ENCODE assay signal across 28 cellular contexts in genomic region chr2:200107818-200108217, GRCh38.
"Had no signal": no experiment of that assay in that cellular context is flagged by ENCODE, and none has a peak within 500 bp of the region (broad histone marks: within the 10 kb centered on the region; RNA-seq: fewer than 3 reads in every experiment).

No MANE protein-coding gene starts in this region.

- H3K9me3 ChIP-seq: stomach, suprapubic skin, testis, thoracic aorta, thyroid gland, tibial artery, tibial nerve, transverse colon, upper lobe of left lung, upper lobe of right lung, uterus, vagina had no signal

- H3K36me3 Mint-ChIP-seq: stimulated activated effector memory CD8-positive, alpha-beta T cell treated with anti-CD3 and anti-CD28 coated beads, Interleukin-12 subunit alpha, Interleukin-12 subunit beta, amount 100 ng/mL, for 72 hours; stimulated activated memory B cell treated with anti-CD40 and anti-IgM and Interleukin-4, amounts not matched to agents 10 μg/mL and 1 μg/mL and 100 μg/mL, for 72 hours; stimulated activated naive B cell treated with anti-CD40 and anti-IgM and Interleukin-4, amounts not matched to agents 10 μg/mL and 1 μg/mL and 100 μg/mL, for 72 hours; type B pancreatic cell had no signal

- ATAC-seq: stimulated activated effector memory CD8-positive, alpha-beta T cell treated with anti-CD3 and anti-CD28 coated beads, Interleukin-12 subunit alpha, Interleukin-12 subunit beta, amount 100 ng/mL, for 72 hours; stimulated activated memory B cell treated with anti-CD40 and anti-IgM and Interleukin-4, amounts not matched to agents 10 μg/mL and 1 μg/mL and 100 μg/mL, for 72 hours; stimulated activated naive B cell treated with anti-CD40 and anti-IgM and Interleukin-4, amounts not matched to agents 10 μg/mL and 1 μg/mL and 100 μg/mL, for 72 hours; stimulated activated naive CD8-positive, alpha-beta T cell treated with anti-CD3 and anti-CD28 coated beads, Interleukin-15, amount 100 ng/mL, for 72 hours; stimulated activated naive CD8-positive, alpha-beta T cell treated with anti-CD3 and anti-CD28 coated beads, Interleukin-15, Interleukin-2, amounts not matched to agents 100 U/mL and 50 U/mL, for 24 hours; upper lobe of right lung had no signal

- DNase-seq: stimulated activated CD4-positive, alpha-beta T cell treated with anti-CD3 and anti-CD28 coated beads, Interleukin-2, amount 100 ng/mL, for 48 hours; stimulated activated CD4-positive, alpha-beta T cell treated with anti-CD3 and anti-CD28 coated beads, Interleukin-4, amount 100 ng/mL, for 1 hour; stimulated activated CD4-positive, alpha-beta T cell treated with anti-CD3 and anti-CD28 coated beads, Interleukin-4, amount 100 ng/mL, for 24 hours; stimulated activated CD4-positive, alpha-beta T cell treated with anti-CD3 and anti-CD28 coated beads, Interleukin-4, amount 100 ng/mL, for 4 hours; stimulated activated CD8-positive, alpha-beta memory T cell treated with anti-CD3 and anti-CD28 coated beads, Interleukin-4, amount 100 ng/mL, for 48 hours; stimulated activated naive B cell treated with anti-CD40 and anti-IgM and Interleukin-4, amounts not matched to agents 10 μg/mL and 1 μg/mL and 100 μg/mL, for 72 hours; stimulated activated naive CD4-positive, alpha-beta T cell; stimulated activated naive CD4-positive, alpha-beta T cell treated with Interleukin-2 at 50 U/mL for 16 hours; stimulated activated naive CD8-positive, alpha-beta T cell treated with anti-CD3 and anti-CD28 coated beads, Interleukin-15, amount 100 ng/mL, for 72 hours; stimulated activated naive CD8-positive, alpha-beta T cell treated with anti-CD3 and anti-CD28 coated beads, Interleukin-15, Interleukin-2, amounts not matched to agents 100 U/mL and 50 U/mL, for 24 hours; stomach; substantia nigra; testis; thyroid gland; tibial artery; transverse colon; upper lobe of left lung; upper lobe of right lung; uterus had no signal

- H3K4me3 ChIP-seq: stomach, suprapubic skin, testis, thoracic aorta, thyroid gland, tibial artery, tibial nerve, transverse colon, upper lobe of left lung, upper lobe of right lung, uterus, vagina had no signal

- H3K4me3 Mint-ChIP-seq: stimulated activated effector memory CD8-positive, alpha-beta T cell treated with anti-CD3 and anti-CD28 coated beads, Interleukin-12 subunit alpha, Interleukin-12 subunit beta, amount 100 ng/mL, for 72 hours; stimulated activated memory B cell treated with anti-CD40 and anti-IgM and Interleukin-4, amounts not matched to agents 10 μg/mL and 1 μg/mL and 100 μg/mL, for 72 hours; stimulated activated naive B cell treated with anti-CD40 and anti-IgM and Interleukin-4, amounts not matched to agents 10 μg/mL and 1 μg/mL and 100 μg/mL, for 72 hours; stimulated activated naive CD8-positive, alpha-beta T cell treated with anti-CD3 and anti-CD28 coated beads, Interleukin-15, amount 100 ng/mL, for 72 hours; stimulated activated naive CD8-positive, alpha-beta T cell treated with anti-CD3 and anti-CD28 coated beads, Interleukin-15, Interleukin-2, amounts not matched to agents 100 ng/mL and 50 ng/mL, for 24 hours; type B pancreatic cell had no signal

- H3K36me3 ChIP-seq: stomach, suprapubic skin, thoracic aorta, thyroid gland, tibial artery, tibial nerve, transverse colon, upper lobe of left lung, upper lobe of right lung, uterus, vagina had no signal

- H3K4me1 ChIP-seq: stomach, suprapubic skin, testis, thyroid gland, tibial artery, tibial nerve, transverse colon, upper lobe of left lung, upper lobe of right lung, uterus, vagina had no signal

- H3K27me3 ChIP-seq: stomach, testis, thyroid gland, tibial artery, tibial nerve, transverse colon, upper lobe of left lung, upper lobe of right lung, uterus, vagina had no signal

- H3K4me1 Mint-ChIP-seq: stimulated activated effector memory CD8-positive, alpha-beta T cell treated with anti-CD3 and anti-CD28 coated beads, Interleukin-12 subunit alpha, Interleukin-12 subunit beta, amount 100 ng/mL, for 72 hours; stimulated activated memory B cell treated with anti-CD40 and anti-IgM and Interleukin-4, amounts not matched to agents 10 μg/mL and 1 μg/mL and 100 μg/mL, for 72 hours; stimulated activated naive B cell treated with anti-CD40 and anti-IgM and Interleukin-4, amounts not matched to agents 10 μg/mL and 1 μg/mL and 100 μg/mL, for 72 hours; stimulated activated naive CD8-positive, alpha-beta T cell treated with anti-CD3 and anti-CD28 coated beads, Interleukin-15, amount 100 ng/mL, for 72 hours had no signal

- H3K27ac ChIP-seq: stomach, suprapubic skin, testis, thoracic aorta, thyroid gland, tibial artery, tibial nerve, transverse colon, upper lobe of left lung, upper lobe of right lung, uterus, vagina had no signal

- H3K27me3 Mint-ChIP-seq: stimulated activated naive CD8-positive, alpha-beta T cell treated with anti-CD3 and anti-CD28 coated beads, Interleukin-15, amount 100 ng/mL, for 72 hours; type B pancreatic cell had no signal

- FAIRE-seq: urothelium cell line had no signal

- H3K27ac Mint-ChIP-seq: stimulated activated effector memory CD8-positive, alpha-beta T cell treated with anti-CD3 and anti-CD28 coated beads, Interleukin-12 subunit alpha, Interleukin-12 subunit beta, amount 100 ng/mL, for 72 hours; stimulated activated memory B cell treated with anti-CD40 and anti-IgM and Interleukin-4, amounts not matched to agents 10 μg/mL and 1 μg/mL and 100 μg/mL, for 72 hours; stimulated activated naive B cell treated with anti-CD40 and anti-IgM and Interleukin-4, amounts not matched to agents 10 μg/mL and 1 μg/mL and 100 μg/mL, for 72 hours; stimulated activated naive CD8-positive, alpha-beta T cell treated with anti-CD3 and anti-CD28 coated beads, Interleukin-15, amount 100 ng/mL, for 72 hours; stimulated activated naive CD8-positive, alpha-beta T cell treated with anti-CD3 and anti-CD28 coated beads, Interleukin-15, Interleukin-2, amounts not matched to agents 100 ng/mL and 50 ng/mL, for 24 hours; type B pancreatic cell had no signal

- H3K9me3 Mint-ChIP-seq: stimulated activated effector memory CD8-positive, alpha-beta T cell treated with anti-CD3 and anti-CD28 coated beads, Interleukin-12 subunit alpha, Interleukin-12 subunit beta, amount 100 ng/mL, for 72 hours; stimulated activated memory B cell treated with anti-CD40 and anti-IgM and Interleukin-4, amounts not matched to agents 10 μg/mL and 1 μg/mL and 100 μg/mL, for 72 hours; stimulated activated naive B cell treated with anti-CD40 and anti-IgM and Interleukin-4, amounts not matched to agents 10 μg/mL and 1 μg/mL and 100 μg/mL, for 72 hours; stimulated activated naive CD8-positive, alpha-beta T cell treated with anti-CD3 and anti-CD28 coated beads, Interleukin-15, amount 100 ng/mL, for 72 hours; stimulated activated naive CD8-positive, alpha-beta T cell treated with anti-CD3 and anti-CD28 coated beads, Interleukin-15, Interleukin-2, amounts not matched to agents 100 ng/mL and 50 ng/mL, for 24 hours; type B pancreatic cell had no signal
